ENCODE assay signal across 1 cellular context in the genomic region with DNA sequence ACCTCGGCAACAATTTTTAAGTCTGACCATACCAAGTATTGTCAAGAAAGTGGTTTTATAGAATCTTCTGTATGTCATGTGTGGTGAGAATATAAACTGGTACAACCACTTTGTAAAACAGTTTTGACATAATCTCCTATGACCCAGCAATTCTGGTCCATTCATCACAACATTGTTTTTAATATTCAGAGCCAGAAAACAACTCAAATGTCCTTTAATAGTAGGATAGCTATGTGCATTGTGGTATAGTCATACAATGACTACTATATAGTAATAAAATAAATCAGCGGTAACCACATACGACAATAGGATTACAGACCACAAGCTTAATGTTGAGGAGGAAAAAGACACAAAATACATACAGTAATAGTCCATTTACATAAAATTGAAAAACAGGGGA.
TF ChIP-seq lines count a peak whose summit lies in the region.

No MANE protein-coding gene starts in this region.

TF ChIP-seq in IMR-90, 13 proteins besides CTCF, POLR2A, EP300 and RAD21 (continued from another document):
- TF ChIP-seq, protein P1, sequence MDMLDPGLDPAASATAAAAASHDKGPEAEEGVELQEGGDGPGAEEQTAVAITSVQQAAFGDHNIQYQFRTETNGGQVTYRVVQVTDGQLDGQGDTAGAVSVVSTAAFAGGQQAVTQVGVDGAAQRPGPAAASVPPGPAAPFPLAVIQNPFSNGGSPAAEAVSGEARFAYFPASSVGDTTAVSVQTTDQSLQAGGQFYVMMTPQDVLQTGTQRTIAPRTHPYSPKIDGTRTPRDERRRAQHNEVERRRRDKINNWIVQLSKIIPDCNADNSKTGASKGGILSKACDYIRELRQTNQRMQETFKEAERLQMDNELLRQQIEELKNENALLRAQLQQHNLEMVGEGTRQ (IDR thresholded peaks at IDR 0.05; ENCODE audit: low read depth, low read length) = no peak
- TF ChIP-seq CHD1 (IDR thresholded peaks at IDR 0.05; ENCODE audit: low read depth, low read length) (no peak), RCOR1 (IDR thresholded peaks at IDR 0.05; ENCODE audit: insufficient replicate concordance, low read length) (no peak), NFE2L2 (IDR thresholded peaks at IDR 0.05; ENCODE audit: low read depth, low read length) (no peak), CEBPB (IDR thresholded peaks at IDR 0.05; ENCODE audit: low read depth, low read length) (no peak), SMC3 (IDR thresholded peaks at IDR 0.05; ENCODE audit: low read depth, low read length) (no peak), MAZ (IDR thresholded peaks at IDR 0.05; ENCODE audit: borderline replicate concordance, low read depth, low read length) (no peak)
TF ChIP-seq in IMR-90: peak in this region for 0.
